Comparison of ENCODE assay signal across 1 cellular context in the genomic region with DNA sequence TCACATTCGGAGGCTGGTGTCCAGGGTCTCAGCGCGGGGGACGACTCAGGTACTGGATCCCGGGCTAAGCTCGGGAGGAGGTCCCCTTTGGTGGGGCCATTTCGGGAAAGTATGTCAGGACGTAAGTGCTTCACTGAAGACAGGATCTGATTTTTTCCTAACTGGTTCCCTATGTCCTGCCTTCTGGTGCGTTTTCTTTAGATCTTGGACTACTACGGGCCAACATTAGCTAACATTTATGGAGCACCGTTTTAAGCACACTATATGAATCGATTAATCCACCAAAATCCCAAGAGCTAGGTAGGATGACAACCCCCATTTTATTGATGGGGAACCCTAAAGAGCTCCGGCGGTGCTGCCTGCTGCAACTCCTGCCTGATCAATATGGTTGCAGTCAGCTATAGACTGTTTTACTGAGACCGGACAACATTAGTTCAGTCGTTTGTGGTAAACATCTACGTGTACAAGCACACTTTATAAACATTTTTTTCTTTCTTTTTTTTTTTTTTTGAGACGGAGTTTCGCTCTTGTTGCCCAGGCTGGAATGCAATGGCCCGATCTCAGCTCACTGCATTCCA.
TF ChIP-seq lines count a peak whose summit lies in the region.

No MANE protein-coding gene starts in this region.

TF ChIP-seq in SK-N-SH, 30 proteins besides CTCF, POLR2A, EP300 and RAD21 (continued from another document):
- TF ChIP-seq JUND (IDR thresholded peaks at IDR 0.05) (no peak), GATA2 (CRISPR knock-in tag; IDR thresholded peaks at IDR 0.05) (no peak), FOXJ3 (CRISPR knock-in tag; IDR thresholded peaks at IDR 0.05) (no peak), EZH2phosphoT487 (IDR thresholded peaks at IDR 0.05; ENCODE audit: borderline replicate concordance, low read depth) (no peak), MAX (IDR thresholded peaks at IDR 0.05; ENCODE audit: low read depth) (no peak), TAF1 (IDR thresholded peaks at IDR 0.05; ENCODE audit: borderline replicate concordance, low read depth, low read length) (no peak), USF2 (IDR thresholded peaks at IDR 0.05; ENCODE audit: borderline replicate concordance, low read depth, low read length) (no peak), FOXM1 (IDR thresholded peaks at IDR 0.05; ENCODE audit: low read depth) (no peak), YY1 (IDR thresholded peaks at IDR 0.05; ENCODE audit: low read depth) (no peak), RCOR1 (IDR thresholded peaks at IDR 0.05; ENCODE audit: low read length) (no peak), RXRA (IDR thresholded peaks at IDR 0.05; ENCODE audit: borderline replicate concordance, low read depth) (no peak), TCF12 (IDR thresholded peaks at IDR 0.05) (no peak), POLR2AphosphoS5 (IDR thresholded peaks at IDR 0.05; ENCODE audit: low read depth, low read length) (no peak), FOSL2 (IDR thresholded peaks at IDR 0.05; ENCODE audit: borderline replicate concordance, low read depth) (no peak), TEAD4 (IDR thresholded peaks at IDR 0.05; ENCODE audit: borderline replicate concordance, insufficient read depth) (no peak)
- TF ChIP-seq, protein P1, sequence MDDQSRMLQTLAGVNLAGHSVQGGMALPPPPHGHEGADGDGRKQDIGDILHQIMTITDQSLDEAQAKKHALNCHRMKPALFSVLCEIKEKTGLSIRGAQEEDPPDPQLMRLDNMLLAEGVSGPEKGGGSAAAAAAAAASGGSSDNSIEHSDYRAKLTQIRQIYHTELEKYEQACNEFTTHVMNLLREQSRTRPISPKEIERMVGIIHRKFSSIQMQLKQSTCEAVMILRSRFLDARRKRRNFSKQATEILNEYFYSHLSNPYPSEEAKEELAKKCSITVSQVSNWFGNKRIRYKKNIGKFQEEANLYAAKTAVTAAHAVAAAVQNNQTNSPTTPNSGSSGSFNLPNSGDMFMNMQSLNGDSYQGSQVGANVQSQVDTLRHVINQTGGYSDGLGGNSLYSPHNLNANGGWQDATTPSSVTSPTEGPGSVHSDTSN (IDR thresholded peaks at IDR 0.05): no peak
- TF ChIP-seq, protein P2, sequence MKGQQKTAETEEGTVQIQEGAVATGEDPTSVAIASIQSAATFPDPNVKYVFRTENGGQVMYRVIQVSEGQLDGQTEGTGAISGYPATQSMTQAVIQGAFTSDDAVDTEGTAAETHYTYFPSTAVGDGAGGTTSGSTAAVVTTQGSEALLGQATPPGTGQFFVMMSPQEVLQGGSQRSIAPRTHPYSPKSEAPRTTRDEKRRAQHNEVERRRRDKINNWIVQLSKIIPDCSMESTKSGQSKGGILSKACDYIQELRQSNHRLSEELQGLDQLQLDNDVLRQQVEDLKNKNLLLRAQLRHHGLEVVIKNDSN (IDR thresholded peaks at IDR 0.05; ENCODE audit: borderline replicate concordance, low read depth): no peak
